15 cellular contexts compared by ENCODE assay signal in genomic region chr14:78606111-78606510, GRCh38.
DNase-seq lines count a peak whose midpoint lies in the region; ATAC-seq and TF ChIP-seq lines count a peak whose summit lies in the region.
"Had no signal": no experiment of that assay in that cellular context is flagged by ENCODE, and none has a peak within 500 bp of the region (broad histone marks: within the 10 kb centered on the region; RNA-seq: fewer than 3 reads in every experiment).

No MANE protein-coding gene starts in this region.

- no peak overlapping the region for H2BK5ac ChIP-seq in mesenchymal stem cell (ENCODE audit: low read depth, low read length, poor library complexity, severe bottlenecking)

- no peaks in the 10 kb centered on the region for H3F3A ChIP-seq in SK-N-SH (replicated peaks; ENCODE audit: insufficient read depth)

- CTCF ChIA-PET in SK-N-SH (lab: Yijun Ruan, JAX), result interaction anchor here (1.4 to 2.6 kb wide), 2 partner anchors 8 to 39 kb away, joined by 3 to 14 read pairs; no protein-coding TSS in a partner anchor

- TF ChIP-seq CTCF in AG09319 (IDR thresholded peaks at IDR 0.05; ENCODE audit: low read depth, low read length) (no peak), choroid plexus epithelial cell (conservative IDR thresholded peaks at IDR 0.05; ENCODE audit: low read depth, low read length) (no peak), type B pancreatic cell (conservative IDR thresholded peaks at IDR 0.05) (no peak), SK-N-SH (IDR thresholded peaks at IDR 0.05) (no peak)

- ATAC-seq in HG03432 (IDR thresholded peaks at IDR 0.05; ENCODE audit: unreplicated experiment), result peak; percentile 53
- ATAC-seq: left lobe of liver had no signal

- H3K4me2 ChIP-seq in mesenchymal stem cell (ENCODE audit: low read length, poor library complexity, severe bottlenecking) (no peak overlapping the region), Karpas-422 (ENCODE audit: low read depth, low read length, poor library complexity, severe bottlenecking) (no peak overlapping the region), SK-N-SH (no peak overlapping the region)

- H3K27me3 ChIP-seq in mesenchymal stem cell (ENCODE audit: control insufficient read depth in 1 of 2, insufficient read depth in 1 of 2, low read length in 2 of 2), result no peaks in the 10 kb centered on the region
- H3K27me3 ChIP-seq in Karpas-422 (ENCODE audit: low read length), result no peaks in the 10 kb centered on the region
- no peaks in the 10 kb centered on the region for H3K27me3 ChIP-seq in SK-N-SH (ENCODE audit: insufficient read depth)
- H3K27me3 ChIP-seq: cardiac muscle cell, SJSA1 had no signal

- no peak overlapping the region for H3K27ac ChIP-seq in mesenchymal stem cell (ENCODE audit: low read length, poor library complexity, severe bottlenecking)
- H3K27ac ChIP-seq in Karpas-422 (ENCODE audit: low read length), result no peak overlapping the region
- peak overlapping the region in 1 of 2 experiments; percentile 42; a peak in 1 of 4 replicates for H3K27ac ChIP-seq in SK-N-SH (ENCODE audit: low read depth in 2 of 2, low read length in 1 of 2)
- H3K27ac ChIP-seq: cardiac muscle cell, SJSA1, VCaP had no signal

- no peaks in the 10 kb centered on the region for H3K79me1 ChIP-seq in mesenchymal stem cell (replicated peaks; ENCODE audit: low read length, poor library complexity, severe bottlenecking)

- no peak for TF ChIP-seq RAD21 in SK-N-SH (IDR thresholded peaks at IDR 0.05; ENCODE audit: low read length)

- H4K91ac ChIP-seq in mesenchymal stem cell (ENCODE audit: low read length), result no peak overlapping the region

- POLR2A ChIA-PET in SK-N-SH (lab: Yijun Ruan, JAX), result no interaction called here

- H4K8ac ChIP-seq in mesenchymal stem cell (ENCODE audit: low read length), result no peak overlapping the region

- no peak overlapping the region for H2BK120ac ChIP-seq in mesenchymal stem cell (ENCODE audit: low read depth, low read length)

- no peaks in the 10 kb centered on the region for H4K20me1 ChIP-seq in Karpas-422 (ENCODE audit: insufficient read depth, low read depth, low read length)
- H4K20me1 ChIP-seq in SK-N-SH (ENCODE audit: insufficient read depth), result no peaks in the 10 kb centered on the region

- H3K9me3 ChIP-seq in mesenchymal stem cell (ENCODE audit: control insufficient read depth, low read length) (no peaks in the 10 kb centered on the region), Karpas-422 (ENCODE audit: low read length) (no peaks in the 10 kb centered on the region), SK-N-SH (no peaks in the 10 kb centered on the region)
- H3K9me3 ChIP-seq: SJSA1 had no signal

- H3K4me1 ChIP-seq in mesenchymal stem cell (ENCODE audit: control insufficient read depth, insufficient read depth, low read depth, low read length), result no peaks in the 10 kb centered on the region
- H3K4me1 ChIP-seq in Karpas-422 (ENCODE audit: low read length), result no peaks in the 10 kb centered on the region
- H3K4me1 ChIP-seq in SK-N-SH (ENCODE audit: control insufficient read depth in 1 of 2, insufficient read depth in 2 of 2, low read depth in 1 of 2, low read length in 1 of 2), result no peaks in the 10 kb centered on the region

- H3K9me2 ChIP-seq in Karpas-422 (replicated peaks; ENCODE audit: insufficient read depth, low read length) (no peaks in the 10 kb centered on the region), SK-N-SH (no peaks in the 10 kb centered on the region)

- no peak overlapping the region for H3K18ac ChIP-seq in mesenchymal stem cell (ENCODE audit: low read depth in 1 of 2, low read length in 2 of 2)

- H3K23ac ChIP-seq in mesenchymal stem cell (ENCODE audit: low read length in 2 of 2), result no peak overlapping the region

- no peak overlapping the region for H3K4me3 Mint-ChIP-seq in type B pancreatic cell
- H3K4me3 Mint-ChIP-seq: activated T-cell treated with anti-CD3 and anti-CD28 coated beads, Interleukin-2, amount 50 U/mL, for 24 hours had no signal

- H3K27ac Mint-ChIP-seq in type B pancreatic cell, result no peak overlapping the region
- H3K27ac Mint-ChIP-seq: activated T-cell treated with anti-CD3 and anti-CD28 coated beads, Interleukin-2, amount 50 U/mL, for 24 hours had no signal

- no peak for TF ChIP-seq EP300 in SK-N-SH (IDR thresholded peaks at IDR 0.05; ENCODE audit: borderline replicate concordance in 1 of 2, low read depth in 1 of 2, low read length in 1 of 2)

- no peaks in the 10 kb centered on the region for H3K4me1 Mint-ChIP-seq in type B pancreatic cell (ENCODE audit: unreplicated experiment)

- H3K9me3 Mint-ChIP-seq in type B pancreatic cell, result no peaks in the 10 kb centered on the region
- H3K9me3 Mint-ChIP-seq: activated T-cell treated with anti-CD3 and anti-CD28 coated beads, Interleukin-2, amount 50 U/mL, for 24 hours had no signal

- H3K79me2 ChIP-seq in Karpas-422 (ENCODE audit: low read length) (no peaks in the 10 kb centered on the region), SK-N-SH (ENCODE audit: insufficient read depth) (no peaks in the 10 kb centered on the region)

- no peak overlapping the region for H3K4me3 ChIP-seq in choroid plexus epithelial cell (ENCODE audit: low read depth, low read length)
- H3K4me3 ChIP-seq in mesenchymal stem cell (ENCODE audit: insufficient read depth in 1 of 2, low read depth in 1 of 2, low read length in 2 of 2), result no peak overlapping the region
- H3K4me3 ChIP-seq in Karpas-422 (ENCODE audit: low read length), result no peak overlapping the region
- no peak overlapping the region for H3K4me3 ChIP-seq in SK-N-SH (ENCODE audit: low read depth in 2 of 2, low read length in 1 of 2)
- H3K4me3 ChIP-seq: cardiac muscle cell, SJSA1 had no signal

- H2AFZ ChIP-seq in mesenchymal stem cell (ENCODE audit: low read depth, low read length) (no peak overlapping the region), Karpas-422 (ENCODE audit: low read length) (no peak overlapping the region), SK-N-SH (ENCODE audit: low read depth) (no peak overlapping the region)

- peaks cover 10% of the 10 kb centered on the region for H3K27me3 Mint-ChIP-seq in type B pancreatic cell

- DNase-seq in AG09319 (ENCODE audit: extremely low read depth, low read depth) (peak; percentile 48), choroid plexus epithelial cell (ENCODE audit: low read depth) (peak; percentile 78), mesenchymal stem cell (peak; percentile 78), type B pancreatic cell (ENCODE audit: extremely low spot score, unreplicated experiment) (no peak), Karpas-422 (no peak), SK-N-SH (no peak)
- no peak for DNase-seq in activated CD4-positive, CD25-positive, alpha-beta regulatory T cell (lab: John Stamatoyannopoulos, UW)
- DNase-seq: activated T-cell treated with anti-CD3 and anti-CD28 coated beads, Interleukin-2, amount 50 U/mL, for 24 hours; NCI-H1694 treated with DMSO at 0.1 percent for 48 hours; NCI-H748 treated with DMSO at 0.1 percent for 48 hours had no signal

- no peak overlapping the region for H2AK5ac ChIP-seq in mesenchymal stem cell (ENCODE audit: low read length, severe bottlenecking)

- no peaks in the 10 kb centered on the region for H3K36me3 Mint-ChIP-seq in type B pancreatic cell

- H2BK15ac ChIP-seq in mesenchymal stem cell (ENCODE audit: low read depth, poor library complexity, severe bottlenecking), result no peak overlapping the region

- no peak overlapping the region for H3K14ac ChIP-seq in mesenchymal stem cell (ENCODE audit: low read length in 2 of 2)

- H3K36me3 ChIP-seq in mesenchymal stem cell (ENCODE audit: control insufficient read depth in 1 of 2, insufficient read depth in 2 of 2, low read depth in 1 of 2, low read length in 2 of 2), result no peaks in the 10 kb centered on the region
- no peaks in the 10 kb centered on the region for H3K36me3 ChIP-seq in Karpas-422 (ENCODE audit: insufficient read depth, low read length)
- H3K36me3 ChIP-seq in SK-N-SH (replicated peaks in 1 of 2; ENCODE audit: control insufficient read depth in 1 of 2, insufficient read depth in 2 of 2, low read length in 1 of 2), result no peaks in the 10 kb centered on the region
- H3K36me3 ChIP-seq: cardiac muscle cell, SJSA1 had no signal

- H2BK12ac ChIP-seq in mesenchymal stem cell (ENCODE audit: low read length in 2 of 2), result no peak overlapping the region

- peak overlapping the region; percentile 71 for H3K9ac ChIP-seq in mesenchymal stem cell (ENCODE audit: low read length)
- no peak overlapping the region for H3K9ac ChIP-seq in Karpas-422 (ENCODE audit: low read length)
- H3K9ac ChIP-seq in SK-N-SH, result no peak overlapping the region

- no peak overlapping the region for H3K4ac ChIP-seq in mesenchymal stem cell (ENCODE audit: low read depth in 1 of 2, low read length in 2 of 2)

TF ChIP-seq in SK-N-SH, 30 proteins besides CTCF, POLR2A, EP300 and RAD21:
- TF ChIP-seq RFX5 (IDR thresholded peaks at IDR 0.05; ENCODE audit: low read length) (no peak), MXI1 (IDR thresholded peaks at IDR 0.05; ENCODE audit: low read depth, low read length) (no peak), RXRA (IDR thresholded peaks at IDR 0.05; ENCODE audit: borderline replicate concordance, low read depth) (no peak), RCOR1 (IDR thresholded peaks at IDR 0.05; ENCODE audit: low read length) (no peak)

Comparison
In these comparisons a context has a peak if more than half of its experiments do, and no peak if none do; other contexts are left out.
1. DNase-seq: peak in AG09319 (single experiment), choroid plexus epithelial cell (single experiment) and mesenchymal stem cell (single experiment); none in activated CD4-positive, CD25-positive, alpha-beta regulatory T cell (0 of 4), type B pancreatic cell (single experiment), Karpas-422 (single experiment) and SK-N-SH (single experiment).